Comparison of ENCODE assay signal across 16 cellular contexts in genomic region chr19:43476606-43477005, GRCh38. TPM values are rescaled to one million over a fixed set of nuclear protein-coding genes. Genes with fewer than 3 reads are reported as not detected.
DNase-seq lines count a peak whose midpoint lies in the region; ATAC-seq and TF ChIP-seq lines count a peak whose summit lies in the region.
"Had no signal": no experiment of that assay in that cellular context is flagged by ENCODE, and none has a peak within 500 bp of the region (broad histone marks: within the 10 kb centered on the region; RNA-seq: fewer than 3 reads in every experiment).

No MANE protein-coding gene starts in this region.

- H3K4me3 ChIP-seq in osteoblast (ENCODE audit: insufficient read depth, low read length), result no peak overlapping the region
- H3K4me3 ChIP-seq: thyroid gland had no signal

- H3K27me3 Mint-ChIP-seq in activated T-helper 1 cell treated with anti-CD3 and anti-CD28 coated beads, Interleukin-12 subunit alpha, Interleukin-12 subunit beta, Interleukin-2, Interleukin-4 antibody, amounts not matched to agents 30 ng/mL and 10 ng/mL and 1 ng/mL, durations not matched to agents 14 hours and 24 hours and 36 hours (ENCODE audit: insufficient read depth), result no peaks in the 10 kb centered on the region
- H3K27me3 Mint-ChIP-seq: activated B cell treated with CpG ODN at 0.5 μM for 24 hours; activated T-cell treated with anti-CD3 and anti-CD28 coated beads, Interleukin-2, amount 50 U/mL, for 24 hours had no signal

- H3K36me3 ChIP-seq in osteoblast (ENCODE audit: insufficient read depth, low read length), result peaks cover 6% of the 10 kb centered on the region
- H3K36me3 ChIP-seq: thyroid gland had no signal

- no peak for TF ChIP-seq EP300 in Ishikawa (IDR thresholded peaks at IDR 0.05; ENCODE audit: borderline replicate concordance)

- no peak overlapping the region for H3K4me2 ChIP-seq in osteoblast (ENCODE audit: insufficient read depth, low read length)

- peak overlapping the region; percentile 59 for H3K27ac ChIP-seq in osteoblast (ENCODE audit: low read depth, low read length)
- H3K27ac ChIP-seq: thyroid gland had no signal

- TF ChIP-seq RAD21 in Ishikawa (IDR thresholded peaks at IDR 0.05; ENCODE audit: low read depth), result no peak

- H3K9me3 Mint-ChIP-seq in activated T-helper 1 cell treated with anti-CD3 and anti-CD28 coated beads, Interleukin-12 subunit alpha, Interleukin-12 subunit beta, Interleukin-2, Interleukin-4 antibody, amounts not matched to agents 30 ng/mL and 10 ng/mL and 1 ng/mL, durations not matched to agents 14 hours and 24 hours and 36 hours, result no peaks in the 10 kb centered on the region
- no peaks in the 10 kb centered on the region for H3K9me3 Mint-ChIP-seq in stimulated activated effector memory CD8-positive, alpha-beta T cell treated with anti-CD3 and anti-CD28 coated beads, Interleukin-12 subunit alpha, Interleukin-12 subunit beta, amount 100 ng/mL, for 72 hours
- H3K9me3 Mint-ChIP-seq: activated B cell treated with CpG ODN at 0.5 μM for 24 hours; activated T-cell treated with anti-CD3 and anti-CD28 coated beads, Interleukin-2, amount 50 U/mL, for 24 hours had no signal

- intact Hi-C loops in activated T-helper 1 cell treated with anti-CD3 and anti-CD28 coated beads, Interleukin-12 subunit alpha, Interleukin-12 subunit beta, Interleukin-2, Interleukin-4 antibody, amounts not matched to agents 30 ng/mL and 10 ng/mL and 1 ng/mL, durations not matched to agents 14 hours and 24 hours and 36 hours (cut with micrococcal nuclease), result no loop called here

- peaks cover 19% of the 10 kb centered on the region for H3K4me1 ChIP-seq in osteoblast (ENCODE audit: insufficient read depth, low read length)

- TF ChIP-seq CTCF in osteoblast (IDR thresholded peaks at IDR 0.05; ENCODE audit: extremely low read depth, low read depth, low read length), result no peak

- H3K4me1 Mint-ChIP-seq in activated T-helper 1 cell treated with anti-CD3 and anti-CD28 coated beads, Interleukin-12 subunit alpha, Interleukin-12 subunit beta, Interleukin-2, Interleukin-4 antibody, amounts not matched to agents 30 ng/mL and 10 ng/mL and 1 ng/mL, durations not matched to agents 14 hours and 24 hours and 36 hours (ENCODE audit: low read depth), result peaks cover 14% of the 10 kb centered on the region
- H3K4me1 Mint-ChIP-seq in stimulated activated effector memory CD8-positive, alpha-beta T cell treated with anti-CD3 and anti-CD28 coated beads, Interleukin-12 subunit alpha, Interleukin-12 subunit beta, amount 100 ng/mL, for 72 hours, result peaks cover 14% of the 10 kb centered on the region

- no peaks in the 10 kb centered on the region for H3K27me3 ChIP-seq in osteoblast (ENCODE audit: insufficient read depth, low read length)
- H3K27me3 ChIP-seq: thyroid gland had no signal

- no peaks in the 10 kb centered on the region for H4K20me1 ChIP-seq in osteoblast (ENCODE audit: insufficient read depth, low read length)

- no peak for ATAC-seq in stimulated activated effector memory CD8-positive, alpha-beta T cell treated with anti-CD3 and anti-CD28 coated beads, Interleukin-12 subunit alpha, Interleukin-12 subunit beta, amount 100 ng/mL, for 72 hours
- ATAC-seq in GM18498 (IDR thresholded peaks at IDR 0.05; ENCODE audit: unreplicated experiment), result no peak
- ATAC-seq: left lobe of liver had no signal

- no peak overlapping the region for H3K27ac Mint-ChIP-seq in activated T-helper 1 cell treated with anti-CD3 and anti-CD28 coated beads, Interleukin-12 subunit alpha, Interleukin-12 subunit beta, Interleukin-2, Interleukin-4 antibody, amounts not matched to agents 30 ng/mL and 10 ng/mL and 1 ng/mL, durations not matched to agents 14 hours and 24 hours and 36 hours
- H3K27ac Mint-ChIP-seq in stimulated activated effector memory CD8-positive, alpha-beta T cell treated with anti-CD3 and anti-CD28 coated beads, Interleukin-12 subunit alpha, Interleukin-12 subunit beta, amount 100 ng/mL, for 72 hours, result no peak overlapping the region
- H3K27ac Mint-ChIP-seq: activated B cell treated with CpG ODN at 0.5 μM for 24 hours, progenitor cell of endocrine pancreas had no signal

- H3K36me3 Mint-ChIP-seq in activated T-helper 1 cell treated with anti-CD3 and anti-CD28 coated beads, Interleukin-12 subunit alpha, Interleukin-12 subunit beta, Interleukin-2, Interleukin-4 antibody, amounts not matched to agents 30 ng/mL and 10 ng/mL and 1 ng/mL, durations not matched to agents 14 hours and 24 hours and 36 hours (ENCODE audit: low read depth), result peaks cover 15% of the 10 kb centered on the region
- H3K36me3 Mint-ChIP-seq in stimulated activated effector memory CD8-positive, alpha-beta T cell treated with anti-CD3 and anti-CD28 coated beads, Interleukin-12 subunit alpha, Interleukin-12 subunit beta, amount 100 ng/mL, for 72 hours, result peaks cover 7% of the 10 kb centered on the region

- no peak overlapping the region for H3K4me3 Mint-ChIP-seq in activated T-helper 1 cell treated with anti-CD3 and anti-CD28 coated beads, Interleukin-12 subunit alpha, Interleukin-12 subunit beta, Interleukin-2, Interleukin-4 antibody, amounts not matched to agents 30 ng/mL and 10 ng/mL and 1 ng/mL, durations not matched to agents 14 hours and 24 hours and 36 hours
- no peak overlapping the region for H3K4me3 Mint-ChIP-seq in stimulated activated effector memory CD8-positive, alpha-beta T cell treated with anti-CD3 and anti-CD28 coated beads, Interleukin-12 subunit alpha, Interleukin-12 subunit beta, amount 100 ng/mL, for 72 hours
- H3K4me3 Mint-ChIP-seq: activated B cell treated with CpG ODN at 0.5 μM for 24 hours; activated T-cell treated with anti-CD3 and anti-CD28 coated beads, Interleukin-2, amount 50 U/mL, for 24 hours had no signal

- DNase-seq in AG20443 (ENCODE audit: low spot score) (peak; percentile 75), epidermal melanocyte (ENCODE audit: insufficient read length, low spot score) (peak; percentile 41), osteoblast (ENCODE audit: insufficient read length, low spot score, missing footprints) (peak; percentile 89)
- no peak for DNase-seq in activated T-helper 1 cell treated with anti-CD3 and anti-CD28 coated beads, Interleukin-12 subunit alpha, Interleukin-12 subunit beta, Interleukin-2, Interleukin-4 antibody, amounts not matched to agents 30 ng/mL and 10 ng/mL and 1 ng/mL, durations not matched to agents 14 hours and 24 hours and 36 hours (ENCODE audit: low spot score)
- DNase-seq in stimulated activated effector memory CD8-positive, alpha-beta T cell treated with anti-CD3 and anti-CD28 coated beads, Interleukin-12 subunit alpha, Interleukin-12 subunit beta, amount 100 ng/mL, for 72 hours (ENCODE audit: low spot score in 2 of 2), result no peak
- DNase-seq in activated naive CD4-positive, alpha-beta T cell (lab: John Stamatoyannopoulos, UW), result no peak
- DNase-seq: activated B cell treated with CpG ODN at 0.5 μM for 24 hours; activated T-cell treated with anti-CD3 and anti-CD28 coated beads, Interleukin-2, amount 50 U/mL, for 24 hours; NCI-H1048; NCI-H524; thyroid gland had no signal

- H2AFZ ChIP-seq in osteoblast (ENCODE audit: low read length), result no peak overlapping the region

- H3K9me3 ChIP-seq in osteoblast (ENCODE audit: low read depth, low read length), result no peaks in the 10 kb centered on the region
- H3K9me3 ChIP-seq: thyroid gland had no signal

- H3K79me2 ChIP-seq in osteoblast (ENCODE audit: insufficient read depth, low read length), result no peaks in the 10 kb centered on the region

TF ChIP-seq in Ishikawa, 13 proteins besides CTCF, POLR2A, EP300 and RAD21:
- TF ChIP-seq YY1 (IDR thresholded peaks at IDR 0.05; ENCODE audit: low read depth), result no peak
- no peak for TF ChIP-seq USF1 (IDR thresholded peaks at IDR 0.05)
- TF ChIP-seq NFIC (IDR thresholded peaks at IDR 0.05), result no peak
- TF ChIP-seq ZBTB7A (IDR thresholded peaks at IDR 0.05; ENCODE audit: low read depth), result no peak
- TF ChIP-seq TEAD4 (IDR thresholded peaks at IDR 0.05), result peak; percentile 66
- no peak for TF ChIP-seq CEBPB (IDR thresholded peaks at IDR 0.05)

RNA-seq across cellular contexts. Expression of gene LYPD3, which starts 11.2 kb away (rescaled TPM):
- total RNA-seq in osteoblast, result 0.88 TPM in 1 of 2 replicates, not detected in the other
- 4.1 and 5.3 TPM in 2 replicates for total RNA-seq in activated T-helper 1 cell treated with anti-CD3 and anti-CD28 coated beads, Interleukin-12 subunit alpha, Interleukin-12 subunit beta, Interleukin-2, Interleukin-4 antibody, amounts not matched to agents 30 ng/mL and 10 ng/mL and 1 ng/mL, durations not matched to agents 14 hours and 24 hours and 36 hours
- total RNA-seq: activated B cell treated with CpG ODN at 0.5 μM for 24 hours, cardiac septum had no signal

RNA-seq across cellular contexts. Expression of gene PHLDB3, which starts 27.9 kb away (rescaled TPM):
- 10.9 and 12.1 TPM in 2 replicates for total RNA-seq in osteoblast
- total RNA-seq in activated T-helper 1 cell treated with anti-CD3 and anti-CD28 coated beads, Interleukin-12 subunit alpha, Interleukin-12 subunit beta, Interleukin-2, Interleukin-4 antibody, amounts not matched to agents 30 ng/mL and 10 ng/mL and 1 ng/mL, durations not matched to agents 14 hours and 24 hours and 36 hours, result 26.8 and 28.7 TPM in 2 replicates

RNA-seq across cellular contexts. Expression of gene ETHE1, which starts 50.4 kb away (rescaled TPM):
- total RNA-seq in osteoblast, result 42.7 and 52.1 TPM in 2 replicates
- total RNA-seq in activated T-helper 1 cell treated with anti-CD3 and anti-CD28 coated beads, Interleukin-12 subunit alpha, Interleukin-12 subunit beta, Interleukin-2, Interleukin-4 antibody, amounts not matched to agents 30 ng/mL and 10 ng/mL and 1 ng/mL, durations not matched to agents 14 hours and 24 hours and 36 hours, result 55.1 and 55.4 TPM in 2 replicates

RNA-seq across cellular contexts. Expression of gene ZNF575, which starts 56.4 kb away (rescaled TPM):
- 0.29 and 0.72 TPM in 2 replicates for total RNA-seq in osteoblast
- total RNA-seq in activated T-helper 1 cell treated with anti-CD3 and anti-CD28 coated beads, Interleukin-12 subunit alpha, Interleukin-12 subunit beta, Interleukin-2, Interleukin-4 antibody, amounts not matched to agents 30 ng/mL and 10 ng/mL and 1 ng/mL, durations not matched to agents 14 hours and 24 hours and 36 hours, result 1.4 and 2.6 TPM in 2 replicates

Comparison
In these comparisons a context has a peak if more than half of its experiments do, and no peak if none do; other contexts are left out.
1. DNase-seq: peak in AG20443 (single experiment), epidermal melanocyte (single experiment) and osteoblast (single experiment); none in activated T-helper 1 cell treated with anti-CD3 and anti-CD28 coated beads, Interleukin-12 subunit alpha, Interleukin-12 subunit beta, Interleukin-2, Interleukin-4 antibody, amounts not matched to agents 30 ng/mL and 10 ng/mL and 1 ng/mL, durations not matched to agents 14 hours and 24 hours and 36 hours (single experiment), stimulated activated effector memory CD8-positive, alpha-beta T cell treated with anti-CD3 and anti-CD28 coated beads, Interleukin-12 subunit alpha, Interleukin-12 subunit beta, amount 100 ng/mL, for 72 hours (0 of 2) and activated naive CD4-positive, alpha-beta T cell (0 of 4).